In genomic region chr4:36324808-36325207, GRCh38 we compare ENCODE assay signal across 1 cellular context.
TF ChIP-seq lines count a peak whose summit lies in the region.

No MANE protein-coding gene starts in this region.

TF ChIP-seq in SK-N-SH treated with all-trans-retinoic acid at 6 μM for 48 hours, 23 proteins besides CTCF, POLR2A, EP300 and RAD21 (continued from another document):
- TF ChIP-seq PATZ1 (CRISPR knock-in tag; IDR thresholded peaks at IDR 0.05; ENCODE audit: borderline replicate concordance) (no peak), CSDC2 (CRISPR knock-in tag; IDR thresholded peaks at IDR 0.05) (no peak), ZC3H10 (CRISPR knock-in tag; IDR thresholded peaks at IDR 0.05) (no peak), ARNTL (CRISPR knock-in tag; IDR thresholded peaks at IDR 0.05; ENCODE audit: borderline replicate concordance, low read depth) (no peak), ZFP3 (CRISPR knock-in tag; IDR thresholded peaks at IDR 0.05) (no peak)
